17 cellular contexts compared by ENCODE assay signal in genomic region chr7:101996131-101996691, GRCh38.
DNase-seq lines count a peak whose midpoint lies in the region; ATAC-seq and TF ChIP-seq lines count a peak whose summit lies in the region.
"Had no signal": no experiment of that assay in that cellular context is flagged by ENCODE, and none has a peak within 500 bp of the region (broad histone marks: within the 10 kb centered on the region; RNA-seq: fewer than 3 reads in every experiment).

No MANE protein-coding gene starts in this region.

- peaks cover 24% of the 10 kb centered on the region for H3K4me1 ChIP-seq in Loucy (ENCODE audit: insufficient read depth, low read length, poor library complexity, severe bottlenecking)
- H3K4me1 ChIP-seq in CD8-positive, alpha-beta T cell (ENCODE audit: insufficient read depth, low read length), result no peaks in the 10 kb centered on the region
- H3K4me1 ChIP-seq in BE2C, result peaks cover 9% of the 10 kb centered on the region

- H3K36me3 Mint-ChIP-seq in CD8-positive, alpha-beta T cell, result peaks cover 9% of the 10 kb centered on the region

- intact Hi-C loops in sciatic nerve (cut with DNase I), result no loop called here
- intact Hi-C loops in CD8-positive, alpha-beta T cell (cut with DNase I, micrococcal nuclease), result no loop called here

- peak overlapping the region; percentile 35 for H3K9ac ChIP-seq in Loucy (ENCODE audit: low read depth, low read length, poor library complexity, severe bottlenecking)

- H3K9me3 ChIP-seq in Loucy (ENCODE audit: insufficient read depth, low read depth, low read length), result no peaks in the 10 kb centered on the region
- no peaks in the 10 kb centered on the region for H3K9me3 ChIP-seq in CD8-positive, alpha-beta T cell (ENCODE audit: low read length)
- no peaks in the 10 kb centered on the region for H3K9me3 ChIP-seq in BE2C
- H3K9me3 ChIP-seq: SJCRH30 had no signal

- TF ChIP-seq CTCF in GM13977 (IDR thresholded peaks at IDR 0.05; ENCODE audit: extremely low read depth, insufficient read depth, missing control alignments) (peak; percentile 8), Loucy (conservative IDR thresholded peaks at IDR 0.05; ENCODE audit: low read length) (no peak), BE2C (IDR thresholded peaks at IDR 0.05; ENCODE audit: low read depth, low read length) (no peak)
- TF ChIP-seq CTCF in CD8-positive, alpha-beta T cell (IDR thresholded peaks at IDR 0.05), result no peak

- peaks cover 7% of the 10 kb centered on the region for H3K4me1 Mint-ChIP-seq in CD8-positive, alpha-beta T cell (ENCODE audit: low read depth)

- H3K4me3 ChIP-seq in Loucy (ENCODE audit: low read length, poor library complexity, severe bottlenecking), result no peak overlapping the region
- H3K4me3 ChIP-seq in CD8-positive, alpha-beta T cell (ENCODE audit: low read depth, low read length), result no peak overlapping the region
- no peak overlapping the region for H3K4me3 ChIP-seq in BE2C (ENCODE audit: low read depth, low read length)
- H3K4me3 ChIP-seq: SJCRH30 had no signal

- H3K27ac ChIP-seq in CD8-positive, alpha-beta T cell (ENCODE audit: low read depth, low read length), result no peak overlapping the region
- H3K27ac ChIP-seq: SJCRH30 had no signal

- POLR2A ChIA-PET in CD8-positive, alpha-beta T cell (lab: Charles Lee), result no interaction called here

- peak; percentile 34 for ATAC-seq in sciatic nerve
- ATAC-seq in CD8-positive, alpha-beta T cell, result no peak

- H3K27me3 ChIP-seq in Loucy (ENCODE audit: insufficient read depth, low read length, poor library complexity, severe bottlenecking), result no peaks in the 10 kb centered on the region
- H3K27me3 ChIP-seq in CD8-positive, alpha-beta T cell (ENCODE audit: insufficient read depth, low read length), result no peaks in the 10 kb centered on the region
- no peaks in the 10 kb centered on the region for H3K27me3 ChIP-seq in BE2C
- H3K27me3 ChIP-seq: SJCRH30 had no signal

- peaks cover 81% of the 10 kb centered on the region for H3K79me2 ChIP-seq in Loucy (ENCODE audit: insufficient read depth, low read length)

- no peak overlapping the region for H2AFZ ChIP-seq in Loucy (ENCODE audit: low read length)

- no peaks in the 10 kb centered on the region for H3K9me2 ChIP-seq in Loucy (replicated peaks; ENCODE audit: low read depth, low read length)

- no peaks in the 10 kb centered on the region for H3K27me3 Mint-ChIP-seq in CD8-positive, alpha-beta T cell (ENCODE audit: low read depth)
- H3K27me3 Mint-ChIP-seq: B cell had no signal

- H3K4me3 Mint-ChIP-seq in CD8-positive, alpha-beta T cell, result no peak overlapping the region
- H3K4me3 Mint-ChIP-seq: T-helper 2 cell treated with Interferon-gamma antibody and Interleukin-4, amounts not matched to agents 5 μg/mL and 100 μg/mL, for 36 hours had no signal

- peak overlapping the region; percentile 21 for H3K4me2 ChIP-seq in Loucy (ENCODE audit: low read depth, low read length, poor library complexity, severe bottlenecking)

- H3F3A ChIP-seq in Loucy (ENCODE audit: low read depth), result no peaks in the 10 kb centered on the region

- CTCF ChIA-PET in CD8-positive, alpha-beta T cell (lab: Charles Lee), result no interaction called here

- H4K20me1 ChIP-seq in Loucy (ENCODE audit: insufficient read depth, low read length, poor library complexity, severe bottlenecking), result peaks cover 13% of the 10 kb centered on the region

- DNase-seq in GM13977 (ENCODE audit: low spot score) (no peak), cerebellar nuclear complex (lab: John Stamatoyannopoulos, UW) (peak; percentile 20 to 53), sciatic nerve (ENCODE audit: low spot score) (no peak), COLO668 (lab: John Stamatoyannopoulos, UW; ENCODE audit: unreplicated experiment) (no peak), BE2C (no peak)
- no peak for DNase-seq in CD8-positive, alpha-beta T cell
- DNase-seq: GDM1, Kasumi-1, NCI-H1417, NCI-H1930, NCI-H2171, NCI-H82, SJCRH30, SW 1271 had no signal

- in situ Hi-C loops in GM13977 (cut with MboI; ENCODE audit: low pct_unique_long_range_greater_than_20kb, low sequenced_read_pairs, unreplicated experiment), result loop anchor here (10.0 kb wide), 1 partner anchor 239 kb away; no protein-coding TSS in a partner anchor

- H3K36me3 ChIP-seq in Loucy (ENCODE audit: insufficient read depth, low read length), result no peaks in the 10 kb centered on the region
- H3K36me3 ChIP-seq in CD8-positive, alpha-beta T cell (ENCODE audit: insufficient read depth, low read length), result no peaks in the 10 kb centered on the region
- H3K36me3 ChIP-seq in BE2C, result no peaks in the 10 kb centered on the region
- H3K36me3 ChIP-seq: SJCRH30 had no signal

- H3K27ac Mint-ChIP-seq in CD8-positive, alpha-beta T cell, result no peak overlapping the region
- H3K27ac Mint-ChIP-seq: B cell; T-helper 2 cell treated with Interferon-gamma antibody and Interleukin-4, amounts not matched to agents 5 μg/mL and 100 μg/mL, for 36 hours had no signal

- H3K9me3 Mint-ChIP-seq in CD8-positive, alpha-beta T cell, result no peaks in the 10 kb centered on the region
- H3K9me3 Mint-ChIP-seq: T-helper 2 cell treated with Interferon-gamma antibody and Interleukin-4, amounts not matched to agents 5 μg/mL and 100 μg/mL, for 36 hours had no signal

Comparison
In these comparisons a context has a peak if more than half of its experiments do, and no peak if none do; other contexts are left out.
1. DNase-seq: peak in cerebellar nuclear complex (2 of 2); none in GM13977 (single experiment), sciatic nerve (single experiment), COLO668 (single experiment), CD8-positive, alpha-beta T cell (0 of 7) and BE2C (single experiment).